In the genomic region with DNA sequence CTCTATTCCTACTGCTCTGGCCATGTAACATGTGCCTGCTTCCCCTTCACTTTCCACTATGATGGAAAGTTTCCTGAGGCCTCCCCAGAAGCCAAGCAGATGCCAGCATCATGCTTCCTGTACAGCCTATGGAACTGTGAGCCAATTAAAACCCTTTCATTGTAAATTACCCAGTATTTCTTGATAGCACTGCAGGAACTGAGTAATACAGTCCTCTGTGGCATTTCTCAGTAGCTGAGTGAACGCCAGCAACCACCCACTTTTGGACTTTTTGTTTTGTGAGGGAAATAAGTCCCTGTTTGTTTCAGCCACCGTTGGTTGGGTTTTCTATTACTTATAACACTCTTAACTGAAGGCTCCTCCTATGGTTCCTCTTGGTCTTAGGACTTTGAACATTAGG, we compare ENCODE assay signal across 12 cellular contexts.
"Had no signal": no experiment of that assay in that cellular context is flagged by ENCODE, and none has a peak within 500 bp of the region (broad histone marks: within the 10 kb centered on the region; RNA-seq: fewer than 3 reads in every experiment).

No MANE protein-coding gene starts in this region.

- H3K27me3 ChIP-seq: ascending aorta, dorsolateral prefrontal cortex, right atrium auricular region, SJSA1, thyroid gland had no signal

- H3K4me3 ChIP-seq: ascending aorta, dorsolateral prefrontal cortex, right atrium auricular region, SJSA1, skin epidermis, thyroid gland had no signal

- H3K27ac ChIP-seq: ascending aorta, dorsolateral prefrontal cortex, right atrium auricular region, RWPE1, SJSA1, skin epidermis, thyroid gland had no signal

- H3K9me3 ChIP-seq: ascending aorta, right atrium auricular region, SJSA1, thyroid gland had no signal

- DNase-seq: activated CD4-positive, alpha-beta T cell treated with anti-CD3 and anti-CD28 coated beads, Interleukin-2, amount 50 U/mL, for 1 hour; dorsolateral prefrontal cortex; hippocampal formation; posterior cingulate gyrus; SW 1271; T-helper 9 cell; thyroid gland had no signal

- H3K36me3 ChIP-seq: ascending aorta, right atrium auricular region, thyroid gland had no signal
